In the genomic region with DNA sequence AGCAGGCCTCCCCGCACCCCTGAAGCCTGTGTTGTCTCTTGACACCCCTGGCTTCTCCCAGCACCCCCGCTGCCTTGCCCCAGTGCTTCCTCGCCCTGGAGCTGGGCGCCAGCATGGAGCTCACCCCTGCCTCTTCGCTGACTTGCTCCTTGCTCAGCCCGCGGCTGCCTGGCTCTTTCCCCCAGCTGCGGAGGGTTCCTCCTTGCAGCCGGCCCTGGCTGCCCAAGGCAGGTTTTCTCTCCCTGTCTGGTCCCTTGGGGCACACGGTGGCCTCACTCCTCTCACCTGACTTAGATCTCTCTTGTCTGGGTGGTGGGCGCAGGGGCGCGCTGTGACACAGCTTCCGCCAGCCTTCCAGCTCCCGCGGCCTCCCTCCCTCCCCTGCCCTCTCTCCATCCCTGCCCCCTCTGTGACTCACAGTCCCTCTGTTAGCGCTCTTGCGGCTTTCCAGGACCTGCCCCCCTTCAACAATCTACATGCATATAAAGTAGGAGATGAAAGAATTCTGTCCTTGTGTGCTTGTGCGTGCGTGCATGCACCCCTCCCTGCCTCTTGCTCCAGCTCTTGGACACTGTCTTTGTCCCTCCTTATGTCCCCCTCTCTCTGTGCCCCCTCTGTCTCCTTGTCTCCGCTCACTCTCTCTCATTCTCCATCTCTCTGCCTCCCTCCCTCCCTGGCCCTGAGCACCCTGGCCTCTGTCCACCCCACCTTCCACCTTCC, we compare ENCODE assay signal across 8 cellular contexts. TPM values are rescaled to one million over a fixed set of nuclear protein-coding genes. Genes with fewer than 3 reads are reported as not detected.
DNase-seq lines count a peak whose midpoint lies in the region; ATAC-seq lines count a peak whose summit lies in the region.

No MANE protein-coding gene starts in this region.

- H3K27me3 ChIP-seq in Karpas-422 (ENCODE audit: low read length), result no peaks in the 10 kb centered on the region

- H4K20me1 ChIP-seq in Karpas-422 (ENCODE audit: insufficient read depth, low read depth, low read length), result 0 out of 2 replicates have a peak, but pooled peaks cover 4% of the 10 kb centered on the region

- DNase-seq in DMS53 (lab: John Stamatoyannopoulos, UW) (peak; percentile 37), DMS53 treated with DMSO at 0.1 percent for 48 hours (lab: John Stamatoyannopoulos, UW; ENCODE audit: unreplicated experiment) (no peak), NCI-H526 (lab: John Stamatoyannopoulos, UW) (peak; percentile 46 to 66), hypothalamus (lab: John Stamatoyannopoulos, UW) (peak in 29 of 51 donors; percentile 9 to 68 (median 40)), Karpas-422 (no peak)
- DNase-seq in activated naive CD4-positive, alpha-beta T cell treated with anti-CD3 and anti-CD28 coated beads, Interleukin-2, amount 50 U/mL, for 72 hours (ENCODE audit: low spot score in 2 of 2), result no peak
- DNase-seq in stimulated activated CD8-positive, alpha-beta memory T cell treated with anti-CD3 and anti-CD28 coated beads, Interleukin-12 subunit alpha, Interleukin-12 subunit beta, amount 100 ng/mL, for 24 hours (ENCODE audit: extremely low read depth), result peak; percentile 23

- H3K4me1 ChIP-seq in Karpas-422 (ENCODE audit: low read length), result no peaks in the 10 kb centered on the region

- no peaks in the 10 kb centered on the region for H3K9me3 Mint-ChIP-seq in activated naive CD4-positive, alpha-beta T cell treated with anti-CD3 and anti-CD28 coated beads, Interleukin-2, amount 50 U/mL, for 72 hours

- no peak overlapping the region for H3K4me2 ChIP-seq in Karpas-422 (ENCODE audit: low read depth, low read length, poor library complexity, severe bottlenecking)

- no peaks in the 10 kb centered on the region for H3K36me3 Mint-ChIP-seq in activated naive CD4-positive, alpha-beta T cell treated with anti-CD3 and anti-CD28 coated beads, Interleukin-2, amount 50 U/mL, for 72 hours

- peak overlapping the region; percentile 75 to 81 for H3K27ac Mint-ChIP-seq in activated naive CD4-positive, alpha-beta T cell treated with anti-CD3 and anti-CD28 coated beads, Interleukin-2, amount 50 U/mL, for 72 hours

- no peaks in the 10 kb centered on the region for H3K9me3 ChIP-seq in Karpas-422 (ENCODE audit: low read length)

- H3K4me3 ChIP-seq in Karpas-422 (ENCODE audit: low read length), result no peak overlapping the region

- no peak overlapping the region for H2AFZ ChIP-seq in Karpas-422 (ENCODE audit: low read length)

- ATAC-seq in activated naive CD4-positive, alpha-beta T cell treated with anti-CD3 and anti-CD28 coated beads, Interleukin-2, amount 50 U/mL, for 72 hours, result peak; percentile 69 to 81
- no peak for ATAC-seq in HG03095 (IDR thresholded peaks at IDR 0.05; ENCODE audit: unreplicated experiment)

- H3K9me2 ChIP-seq in Karpas-422 (replicated peaks; ENCODE audit: insufficient read depth, low read length), result no peaks in the 10 kb centered on the region

- H3K9ac ChIP-seq in Karpas-422 (ENCODE audit: low read length), result no peak overlapping the region

- no peaks in the 10 kb centered on the region for H3K79me2 ChIP-seq in Karpas-422 (ENCODE audit: low read length)

- no peak overlapping the region for H3K27ac ChIP-seq in Karpas-422 (ENCODE audit: low read length)

- no peaks in the 10 kb centered on the region for H3K36me3 ChIP-seq in Karpas-422 (ENCODE audit: insufficient read depth, low read length)

RNA-seq across cellular contexts. Expression of a gene that starts 2.2 kb away (rescaled TPM):
- 1 to 10 TPM; 1.5 to 3.2 TPM for total RNA-seq in activated naive CD4-positive, alpha-beta T cell treated with anti-CD3 and anti-CD28 coated beads, Interleukin-2, amount 50 U/mL, for 72 hours
- total RNA-seq in Karpas-422 (2014; rRNA removed; shearing (Covaris generic); ENCODE audit: low replicate concordance), result not detected in 2 replicates

RNA-seq across cellular contexts. Expression of a gene that starts 14.6 kb away (rescaled TPM):
- total RNA-seq in activated naive CD4-positive, alpha-beta T cell treated with anti-CD3 and anti-CD28 coated beads, Interleukin-2, amount 50 U/mL, for 72 hours, result not detected
- total RNA-seq in Karpas-422 (2014; rRNA removed; shearing (Covaris generic); ENCODE audit: low replicate concordance), result not detected in 2 replicates

RNA-seq across cellular contexts. Expression of a gene that starts 27.9 kb away (rescaled TPM):
- total RNA-seq in activated naive CD4-positive, alpha-beta T cell treated with anti-CD3 and anti-CD28 coated beads, Interleukin-2, amount 50 U/mL, for 72 hours, result 10 to 100 TPM; 60.8 to 81.7 TPM
- 46.5 and 80.7 TPM in 2 replicates for total RNA-seq in Karpas-422 (2014; rRNA removed; shearing (Covaris generic); ENCODE audit: low replicate concordance)

RNA-seq across cellular contexts. Expression of a gene that starts 28.2 kb away (rescaled TPM):
- 100 to 1,000 TPM; 142 to 156 TPM for total RNA-seq in activated naive CD4-positive, alpha-beta T cell treated with anti-CD3 and anti-CD28 coated beads, Interleukin-2, amount 50 U/mL, for 72 hours
- total RNA-seq in Karpas-422 (2014; rRNA removed; shearing (Covaris generic); ENCODE audit: low replicate concordance), result 249 and 310 TPM in 2 replicates

RNA-seq across cellular contexts. Expression of a gene that starts 41.6 kb away (rescaled TPM):
- 1 to 10 TPM; 5.6 to 6.7 TPM for total RNA-seq in activated naive CD4-positive, alpha-beta T cell treated with anti-CD3 and anti-CD28 coated beads, Interleukin-2, amount 50 U/mL, for 72 hours
- 1.9 and 4.1 TPM in 2 replicates for total RNA-seq in Karpas-422 (2014; rRNA removed; shearing (Covaris generic); ENCODE audit: low replicate concordance)

Comparison
In these comparisons a context has a peak if more than half of its experiments do, and no peak if none do; other contexts are left out.
1. DNase-seq: peak in DMS53 (single experiment), NCI-H526 (2 of 2), hypothalamus (29 of 51) and stimulated activated CD8-positive, alpha-beta memory T cell treated with anti-CD3 and anti-CD28 coated beads, Interleukin-12 subunit alpha, Interleukin-12 subunit beta, amount 100 ng/mL, for 24 hours (single experiment); none in DMS53 treated with DMSO at 0.1 percent for 48 hours (single experiment), activated naive CD4-positive, alpha-beta T cell treated with anti-CD3 and anti-CD28 coated beads, Interleukin-2, amount 50 U/mL, for 72 hours (0 of 2) and Karpas-422 (single experiment).